ENCODE assay signal across 21 cellular contexts in the genomic region with DNA sequence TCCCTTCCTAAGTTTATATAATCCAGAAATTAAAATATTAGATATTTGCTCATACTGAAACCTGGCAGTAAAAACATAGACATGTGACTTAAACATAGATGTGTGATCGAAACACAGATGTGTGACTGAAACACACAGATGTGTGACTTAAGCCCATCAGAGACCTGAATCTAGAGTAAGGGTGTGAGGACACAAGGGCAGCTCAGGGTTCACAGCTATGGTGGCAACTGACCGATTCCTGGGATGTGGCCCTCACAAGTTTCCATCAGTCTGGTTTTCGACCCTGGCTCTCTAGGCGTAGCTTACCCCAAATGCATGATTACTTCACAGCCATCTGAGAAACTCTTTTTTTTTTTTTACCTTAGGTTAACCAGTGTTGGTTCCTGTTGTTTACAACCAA.
A peak's percentile ranks its signal among the peaks of the same experiment; 100 is the strongest.
DNase-seq lines count a peak whose midpoint lies in the region; ATAC-seq, FAIRE-seq and TF ChIP-seq lines count a peak whose summit lies in the region.
"Had no signal": no experiment of that assay in that cellular context is flagged by ENCODE, and none has a peak within 500 bp of the region (broad histone marks: within the 10 kb centered on the region; RNA-seq: fewer than 3 reads in every experiment).

No MANE protein-coding gene starts in this region.

- POLR2A ChIA-PET in CD8-positive, alpha-beta memory T cell (lab: Charles Lee) = interaction anchor here (0.7 kb wide), 1 partner anchor 18 kb away, joined by 4 read pairs; no protein-coding TSS in a partner anchor

- no peaks in the 10 kb centered on the region for H4K20me1 ChIP-seq in Loucy (ENCODE audit: insufficient read depth, low read length, poor library complexity, severe bottlenecking)

- peak in 1 of 3 donors; percentile 16 for DNase-seq in CD4-positive, CD25-positive, alpha-beta regulatory T cell
- DNase-seq in CD8-positive, alpha-beta memory T cell = no peak
- DNase-seq in bronchial epithelial cell (ENCODE audit: low read depth) = no peak
- no peak for DNase-seq in HPDE6-E6E7 (ENCODE audit: extremely low spot score)
- DNase-seq in NCI-H1417 treated with DMSO at 0.1 percent for 48 hours (lab: John Stamatoyannopoulos, UW) = no peak
- no peak for DNase-seq in nucleus accumbens (lab: John Stamatoyannopoulos, UW)
- DNase-seq: activated gamma-delta T cell; aorta; central memory CD4-positive, alpha-beta T cell; dorsolateral prefrontal cortex; foreskin keratinocyte; KBM-7; mucosa of descending colon; NCI-H187 treated with DMSO at 0.1 percent for 48 hours; NCI-H226; PC-9; psoas muscle; SIG-M5; stimulated activated naive CD8-positive, alpha-beta T cell treated with anti-CD3 and anti-CD28 coated beads, Interleukin-15, amount 100 ng/mL, for 72 hours; transverse colon had no signal

- peaks cover 4 to 14% of the 10 kb centered on the region in 2 experiments for H3K9me3 ChIP-seq in CD4-positive, CD25-positive, alpha-beta regulatory T cell (ENCODE audit: control insufficient read depth in 2 of 2, low read length in 2 of 2)
- no peaks in the 10 kb centered on the region for H3K9me3 ChIP-seq in CD8-positive, alpha-beta memory T cell (ENCODE audit: low read length)
- 0 out of 2 replicates have a peak, but pooled peaks cover 6% of the 10 kb centered on the region for H3K9me3 ChIP-seq in Loucy (ENCODE audit: insufficient read depth, low read depth, low read length)
- H3K9me3 ChIP-seq: mucosa of descending colon had no signal

- peak overlapping the region; percentile 37 for H3K4me3 ChIP-seq in CD4-positive, CD25-positive, alpha-beta regulatory T cell (ENCODE audit: low read depth, low read length)
- no peak overlapping the region for H3K4me3 ChIP-seq in CD8-positive, alpha-beta memory T cell (ENCODE audit: low read length)
- H3K4me3 ChIP-seq in Loucy (ENCODE audit: low read length, poor library complexity, severe bottlenecking) (no peak overlapping the region), bronchial epithelial cell (ENCODE audit: low read depth, low read length) (no peak overlapping the region)
- H3K4me3 ChIP-seq: dorsolateral prefrontal cortex, mucosa of descending colon, PC-9, psoas muscle, transverse colon had no signal

- peak; percentile 62 for FAIRE-seq in bronchial epithelial cell (lab: Jason Lieb, UNC)

- no peaks in the 10 kb centered on the region for H3K27me3 Mint-ChIP-seq in CD4-positive, CD25-positive, alpha-beta regulatory T cell
- H3K27me3 Mint-ChIP-seq in CD8-positive, alpha-beta memory T cell = peaks cover 0 to 3% of the 10 kb centered on the region in 2 donors
- H3K27me3 Mint-ChIP-seq: stimulated activated naive CD8-positive, alpha-beta T cell treated with anti-CD3 and anti-CD28 coated beads, Interleukin-15, amount 100 ng/mL, for 72 hours had no signal

- no peak for ATAC-seq in CD4-positive, CD25-positive, alpha-beta regulatory T cell (ENCODE audit: low read depth in 2 of 2)
- ATAC-seq: foreskin keratinocyte; mucosa of descending colon; psoas muscle; stimulated activated naive CD8-positive, alpha-beta T cell treated with anti-CD3 and anti-CD28 coated beads, Interleukin-15, amount 100 ng/mL, for 72 hours had no signal

- H3K9ac ChIP-seq in Loucy (ENCODE audit: low read depth, low read length, poor library complexity, severe bottlenecking) = no peak overlapping the region

- no peaks in the 10 kb centered on the region for H3F3A ChIP-seq in Loucy (ENCODE audit: low read depth)

- H3K4me2 ChIP-seq in Loucy (ENCODE audit: low read depth, low read length, poor library complexity, severe bottlenecking) = peak overlapping the region; percentile 43
- H3K4me2 ChIP-seq: PC-9 had no signal

- H3K36me3 Mint-ChIP-seq in CD4-positive, CD25-positive, alpha-beta regulatory T cell = peaks cover 3% of the 10 kb centered on the region
- peaks cover 5 to 22% (median 6%) of the 10 kb centered on the region in 3 donors for H3K36me3 Mint-ChIP-seq in CD8-positive, alpha-beta memory T cell

- peaks cover 0 to 12% (median 5%) of the 10 kb centered on the region in 7 donors for H3K9me3 Mint-ChIP-seq in CD4-positive, CD25-positive, alpha-beta regulatory T cell
- H3K9me3 Mint-ChIP-seq in CD8-positive, alpha-beta memory T cell = peaks cover 4 to 17% (median 12%) of the 10 kb centered on the region in 5 donors

- no peaks in the 10 kb centered on the region for H3K36me3 ChIP-seq in CD4-positive, CD25-positive, alpha-beta regulatory T cell (ENCODE audit: control insufficient read depth, insufficient read depth, low read length)
- no peaks in the 10 kb centered on the region for H3K36me3 ChIP-seq in CD8-positive, alpha-beta memory T cell (ENCODE audit: insufficient read depth, low read length)
- no peaks in the 10 kb centered on the region for H3K36me3 ChIP-seq in Loucy (ENCODE audit: insufficient read depth, low read length)
- no peaks in the 10 kb centered on the region for H3K36me3 ChIP-seq in bronchial epithelial cell (ENCODE audit: control insufficient read depth, insufficient read depth, low read length)
- H3K36me3 ChIP-seq: transverse colon had no signal

- peak overlapping the region; percentile 66 to 94 (median 79) for H3K27ac Mint-ChIP-seq in CD4-positive, CD25-positive, alpha-beta regulatory T cell
- H3K27ac Mint-ChIP-seq in CD8-positive, alpha-beta memory T cell = peak overlapping the region; percentile 7 to 97 (median 68)

- H3K4me1 ChIP-seq in CD4-positive, CD25-positive, alpha-beta regulatory T cell (ENCODE audit: control insufficient read depth, insufficient read depth, low read length, poor library complexity, severe bottlenecking) = peaks cover 32% of the 10 kb centered on the region
- peaks cover 46% of the 10 kb centered on the region for H3K4me1 ChIP-seq in CD8-positive, alpha-beta memory T cell (ENCODE audit: insufficient read depth, low read length)
- peaks cover 25% of the 10 kb centered on the region for H3K4me1 ChIP-seq in Loucy (ENCODE audit: insufficient read depth, low read length, poor library complexity, severe bottlenecking)
- H3K4me1 ChIP-seq: foreskin keratinocyte, psoas muscle, transverse colon had no signal

- H3K79me2 ChIP-seq in Loucy (ENCODE audit: insufficient read depth, low read length) = no peaks in the 10 kb centered on the region

- CTCF ChIA-PET in CD8-positive, alpha-beta memory T cell (lab: Charles Lee) = interaction anchor here (0.6 kb wide), 1 partner anchor 37 kb away, joined by 4 read pairs; no protein-coding TSS in a partner anchor

- 0 out of 2 replicates have a peak overlapping the region, but pooled peaks have one; percentile 42 for H2AFZ ChIP-seq in Loucy (ENCODE audit: low read length)
- H2AFZ ChIP-seq: PC-9 had no signal

- H3K27me3 ChIP-seq in CD4-positive, CD25-positive, alpha-beta regulatory T cell (ENCODE audit: control insufficient read depth, insufficient read depth, low read length) = no peaks in the 10 kb centered on the region
- H3K27me3 ChIP-seq in CD8-positive, alpha-beta memory T cell (ENCODE audit: insufficient read depth, low read length, poor library complexity, severe bottlenecking) = no peaks in the 10 kb centered on the region
- H3K27me3 ChIP-seq in Loucy (ENCODE audit: insufficient read depth, low read length, poor library complexity, severe bottlenecking) (no peaks in the 10 kb centered on the region), bronchial epithelial cell (ENCODE audit: control insufficient read depth, insufficient read depth, low read length) (no peaks in the 10 kb centered on the region)
- H3K27me3 ChIP-seq: dorsolateral prefrontal cortex, foreskin keratinocyte, transverse colon had no signal

- H3K4me3 Mint-ChIP-seq in CD4-positive, CD25-positive, alpha-beta regulatory T cell = peak overlapping the region; percentile 39 to 66 (median 44)
- H3K4me3 Mint-ChIP-seq in CD8-positive, alpha-beta memory T cell = peak overlapping the region; percentile 1 to 64 (median 35)
- H3K4me3 Mint-ChIP-seq: stimulated activated naive CD8-positive, alpha-beta T cell treated with anti-CD3 and anti-CD28 coated beads, Interleukin-15, amount 100 ng/mL, for 72 hours had no signal

- TF ChIP-seq CTCF in Loucy (conservative IDR thresholded peaks at IDR 0.05; ENCODE audit: low read length) (no peak), bronchial epithelial cell (IDR thresholded peaks at IDR 0.05; ENCODE audit: insufficient read depth, low read length, severe bottlenecking) (no peak)

- H3K9me2 ChIP-seq in Loucy (replicated peaks; ENCODE audit: low read depth, low read length) = no peaks in the 10 kb centered on the region

- peaks cover 34 to 54% (median 38%) of the 10 kb centered on the region in 4 donors for H3K4me1 Mint-ChIP-seq in CD4-positive, CD25-positive, alpha-beta regulatory T cell
- H3K4me1 Mint-ChIP-seq in CD8-positive, alpha-beta memory T cell = peaks cover 49 to 67% (median 57%) of the 10 kb centered on the region in 3 donors

- peak overlapping the region; percentile 56 for H3K27ac ChIP-seq in CD4-positive, CD25-positive, alpha-beta regulatory T cell (ENCODE audit: insufficient read depth, low read length, poor library complexity, severe bottlenecking)
- no peak overlapping the region for H3K27ac ChIP-seq in CD8-positive, alpha-beta memory T cell (ENCODE audit: low read depth, low read length)
- H3K27ac ChIP-seq: dorsolateral prefrontal cortex, foreskin keratinocyte, PC-9, psoas muscle, transverse colon had no signal
